8 cellular contexts compared by ENCODE assay signal in the genomic region with DNA sequence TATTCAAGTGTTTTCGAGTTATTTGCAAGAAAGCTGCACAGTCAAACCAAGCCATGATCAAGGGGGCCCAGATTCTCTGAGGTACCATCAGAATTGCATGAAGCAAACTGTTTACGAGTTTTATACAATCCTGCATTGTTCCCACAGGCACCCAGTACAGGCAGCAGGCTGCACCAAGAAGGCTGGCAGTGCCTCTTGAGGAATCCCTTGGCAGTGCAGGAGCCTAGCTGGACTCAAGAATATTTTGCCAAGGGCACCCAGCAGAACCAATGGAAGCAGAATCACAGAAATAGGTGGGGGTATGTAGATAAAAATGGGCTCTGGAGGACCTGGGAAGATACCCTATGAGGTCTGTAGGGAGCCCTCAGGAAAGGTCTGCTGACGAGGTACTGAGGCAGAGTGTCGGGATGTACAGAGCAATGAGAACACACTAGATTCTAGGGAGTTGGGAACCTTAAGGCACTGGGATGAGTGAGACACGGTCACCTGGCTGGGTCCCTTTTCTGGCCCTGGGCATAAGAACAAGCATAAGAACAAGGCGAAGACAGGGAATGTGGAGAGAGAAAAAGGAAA. TPM values are rescaled to one million over a fixed set of nuclear protein-coding genes. Genes with fewer than 3 reads are reported as not detected.
DNase-seq lines count a peak whose midpoint lies in the region; ATAC-seq, FAIRE-seq and TF ChIP-seq lines count a peak whose summit lies in the region.

No MANE protein-coding gene starts in this region.

- DNase-seq in D341Med (ENCODE audit: low spot score) (peak; percentile 61), MG63 (peak; percentile 6), GM12878 (ENCODE audit: low read depth, low spot score) (no peak), NCI-H1048 (lab: John Stamatoyannopoulos, UW) (no peak), GM12891 (ENCODE audit: insufficient read length, low spot score) (no peak)
- DNase-seq in activated CD8-positive, alpha-beta memory T cell treated with anti-CD3 and anti-CD28 coated beads, Interleukin-2, amount 10 ng/mL, durations not matched to agents 7 days and 5 days = no peak
- no peak for DNase-seq in activated T-cell treated with anti-CD3 and anti-CD28 coated beads, Interleukin-2, amount 50 U/mL, for 48 hours

- CTCF ChIA-PET in GM12878 (lab: Yijun Ruan, JAX) = interaction anchor here (0.8 to 1.5 kb wide), 2 partner anchors 10 to 63 kb away, joined by 3 read pairs; no protein-coding TSS in a partner anchor
- CTCF ChIA-PET in activated CD8-positive, alpha-beta memory T cell treated with anti-CD3 and anti-CD28 coated beads, Interleukin-2, amount 10 ng/mL, durations not matched to agents 7 days and 5 days (lab: Charles Lee) = interaction anchor here (1.2 kb wide), 1 partner anchor 64 kb away, joined by 3 read pairs; the partner anchor contains the start of gene TMEM31

- BruUV-seq in GM12878 (replicated peaks; lab: Mats Ljungman, UMichigan) = no TSS peak

- H3K9ac ChIP-seq in GM12878 (ENCODE audit: control insufficient read depth, insufficient read depth, low read length) (no peak overlapping the region), liver (ENCODE audit: low read depth in 1 of 2, low read length in 2 of 2) (no peak overlapping the region)

- peak in 1 of 3 experiments; percentile 9; a peak in 2 of 6 replicates for TF ChIP-seq CTCF in GM12878 (IDR thresholded peaks at IDR 0.05 in 2 of 3, conservative IDR thresholded peaks at IDR 0.05 in 1 of 3; ENCODE audit: control insufficient read depth in 2 of 3, extremely low read depth in 1 of 3, insufficient read depth in 1 of 3, low read depth in 3 of 3, low read length in 3 of 3)
- TF ChIP-seq CTCF in liver (IDR thresholded peaks at IDR 0.05; ENCODE audit: low read depth, low read length, missing input control) = peak; percentile 31

- TF ChIP-seq RAD21 in GM12878 (IDR thresholded peaks at IDR 0.05; ENCODE audit: insufficient read depth, low read depth, low read length) (no peak), liver (IDR thresholded peaks at IDR 0.05) (peak; percentile 58 to 69)

- H3K9me3 Mint-ChIP-seq in activated CD8-positive, alpha-beta memory T cell treated with anti-CD3 and anti-CD28 coated beads, Interleukin-2, amount 10 ng/mL, durations not matched to agents 7 days and 5 days (ENCODE audit: low read depth) = no peaks in the 10 kb centered on the region

- H3K4me1 Mint-ChIP-seq in activated CD8-positive, alpha-beta memory T cell treated with anti-CD3 and anti-CD28 coated beads, Interleukin-2, amount 10 ng/mL, durations not matched to agents 7 days and 5 days = no peaks in the 10 kb centered on the region

- no peak overlapping the region for H3K4me3 Mint-ChIP-seq in activated CD8-positive, alpha-beta memory T cell treated with anti-CD3 and anti-CD28 coated beads, Interleukin-2, amount 10 ng/mL, durations not matched to agents 7 days and 5 days

- POLR2A ChIA-PET in GM12878 (lab: Charles Lee) = no interaction called here

- H3K4me2 ChIP-seq in GM12878 (ENCODE audit: control insufficient read depth, insufficient read depth) = no peak overlapping the region

- no peaks in the 10 kb centered on the region for H3K27me3 ChIP-seq in MG63
- peaks cover 2% of the 10 kb centered on the region in 2 experiments; a peak in 3 of 4 replicates for H3K27me3 ChIP-seq in GM12878 (replicated peaks in 1 of 2; ENCODE audit: control insufficient read depth in 2 of 2, insufficient read depth in 2 of 2, low read length in 1 of 2)
- H3K27me3 ChIP-seq in liver (ENCODE audit: control insufficient read depth in 4 of 4, insufficient read depth in 4 of 4, low read length in 3 of 4) = peaks cover 0 to 14% (median 0%) of the 10 kb centered on the region in 4 donors

- H3K4me3 ChIP-seq in MG63 (no peak overlapping the region), GM12878 (no peak overlapping the region), liver (ENCODE audit: low read depth in 1 of 3, low read length in 3 of 3) (no peak overlapping the region)

- H3K36me3 Mint-ChIP-seq in activated CD8-positive, alpha-beta memory T cell treated with anti-CD3 and anti-CD28 coated beads, Interleukin-2, amount 10 ng/mL, durations not matched to agents 7 days and 5 days = no peaks in the 10 kb centered on the region

- H3K27me3 Mint-ChIP-seq in activated CD8-positive, alpha-beta memory T cell treated with anti-CD3 and anti-CD28 coated beads, Interleukin-2, amount 10 ng/mL, durations not matched to agents 7 days and 5 days = peaks cover 7% of the 10 kb centered on the region

- WGBS in GM12878 (ENCODE audit: insufficient coverage, insufficient replicate concordance, low lambda C conversion rate, missing lambda C conversion rate) = 9% methylated on average over 6 of the region's 6 CpGs
- 65% methylated on average over 6 of the region's 6 CpGs for WGBS in liver

- H4K20me1 ChIP-seq in GM12878 (ENCODE audit: control insufficient read depth, insufficient read depth) = no peaks in the 10 kb centered on the region

- in situ Hi-C loops in GM12878 (cut with MboI) = no loop called here

- H3K27ac ChIP-seq in GM12878 (ENCODE audit: control insufficient read depth, insufficient read depth) = no peak overlapping the region
- H3K27ac ChIP-seq in liver (ENCODE audit: low read depth in 1 of 2, low read length in 2 of 2) = no peak overlapping the region

- H3K4me1 ChIP-seq in GM12878 (ENCODE audit: control insufficient read depth, insufficient read depth, low read length) (no peaks in the 10 kb centered on the region), liver (ENCODE audit: control insufficient read depth in 4 of 4, insufficient read depth in 4 of 4, low read length in 3 of 4) (no peaks in the 10 kb centered on the region)

- TF ChIP-seq POLR2A in GM12878 (IDR thresholded peaks at IDR 0.05; ENCODE audit: low read depth, low read length) (no peak), GM12891 (IDR thresholded peaks at IDR 0.05; ENCODE audit: low read depth, low read length) (no peak)

- TF ChIP-seq EP300 in GM12878 (IDR thresholded peaks at IDR 0.05; ENCODE audit: borderline replicate concordance in 1 of 2, control insufficient read depth in 1 of 2, low read depth in 2 of 2, low read length in 2 of 2) = no peak

- H3K36me3 ChIP-seq in MG63 (no peaks in the 10 kb centered on the region), GM12878 (ENCODE audit: control insufficient read depth in 2 of 2, insufficient read depth in 2 of 2, low read length in 1 of 2) (no peaks in the 10 kb centered on the region), liver (ENCODE audit: control insufficient read depth in 4 of 4, insufficient read depth in 3 of 4, low read depth in 1 of 4, low read length in 3 of 4) (no peaks in the 10 kb centered on the region)

- no peaks in the 10 kb centered on the region for H3K79me2 ChIP-seq in GM12878 (ENCODE audit: control insufficient read depth, insufficient read depth, low read length)

- no peaks in the 10 kb centered on the region for H3K9me3 ChIP-seq in MG63
- no peaks in the 10 kb centered on the region for H3K9me3 ChIP-seq in GM12878 (replicated peaks; ENCODE audit: control insufficient read depth, insufficient read depth, low read length)
- H3K9me3 ChIP-seq in liver (ENCODE audit: control insufficient read depth in 4 of 4, low read length in 3 of 4) = no peaks in the 10 kb centered on the region

- RAD21 ChIA-PET in GM12878 (lab: Charles Lee; ENCODE audit: unreplicated experiment) = no interaction called here

- SMC1A ChIA-PET in GM12878 (lab: Charles Lee; ENCODE audit: uncharacterized antibody, unreplicated experiment) = interaction anchor here (0.6 to 1.7 kb wide), 2 partner anchors 63 to 911 kb away, joined by 3 to 4 read pairs; partner anchors contain the start of gene TMEM31

- peak; percentile 56 for ATAC-seq in GM12878
- ATAC-seq in activated CD8-positive, alpha-beta memory T cell treated with anti-CD3 and anti-CD28 coated beads, Interleukin-2, amount 10 ng/mL, durations not matched to agents 7 days and 5 days = no peak

- no peak for FAIRE-seq in GM12878 (lab: Jason Lieb, UNC)
- no peak for FAIRE-seq in GM12891 (lab: Jason Lieb, UNC)

- no peak overlapping the region for H2AFZ ChIP-seq in GM12878 (ENCODE audit: control insufficient read depth, low read depth, low read length)

- intact Hi-C loops in GM12878 (cut with micrococcal nuclease; ENCODE audit: unreplicated experiment) = no loop called here

- H3K27ac Mint-ChIP-seq in activated CD8-positive, alpha-beta memory T cell treated with anti-CD3 and anti-CD28 coated beads, Interleukin-2, amount 10 ng/mL, durations not matched to agents 7 days and 5 days = no peak overlapping the region

RNA-seq across cellular contexts. Expression of gene PLP1, which starts 2.5 kb away (rescaled TPM):
- total RNA-seq in MG63 (2014; rRNA removed; shearing (Covaris generic); ENCODE audit: low replicate concordance) = not detected in 2 replicates
- not detected in 2 replicates for total RNA-seq in GM12878 (2013; cell fraction: nucleolus; rRNA removed)
- total RNA-seq in GM12878 (2014; rRNA removed) (not detected in 2 replicates), GM12878 (2014; rRNA removed; fragmentation: Illumina TruSeq; extraction: Trizol) (not detected in 2 replicates), GM12878 (2021) (not detected in 2 replicates), liver (under 1 TPM; 0.09 to 0.67 TPM)
- polyA plus RNA-seq in GM12878 (2011; ENCODE audit: low read depth) = not detected
- polyA plus RNA-seq in GM12878 (2011; rRNA removed) (not detected in 2 replicates), GM12878 (2014; fragmentation: Illumina TruSeq; extraction: Trizol) (not detected in 2 replicates), GM12878 (2014; fragmentation: Nextera tagmentation; extraction: Ambion mirVana) (not detected), GM12878 (2014; rRNA removed) (not detected in 2 replicates), GM12878 (2016; fragmentation: Nextera tagmentation; extraction: Ambion mirVana) (not detected), liver (under 1 TPM; 0.24 to 0.81 TPM)
- not detected in 2 replicates for polyA plus RNA-seq in GM12878 (2011; cell fraction: cytosol; rRNA removed)
- polyA plus RNA-seq in GM12878 (2011; cell fraction: nucleus; rRNA removed) = not detected in 2 replicates
- not detected in 2 replicates for polyA plus RNA-seq in GM12878 (2012)
- polyA minus RNA-seq in GM12878 (2011; rRNA and poly(A)+ RNA removed) = not detected in 2 replicates
- not detected in 2 replicates for polyA minus RNA-seq in GM12878 (2011; cell fraction: cytosol; rRNA and poly(A)+ RNA removed)
- 0.10 TPM in 1 of 2 replicates, not detected in the other for polyA minus RNA-seq in GM12878 (2011; cell fraction: nucleus; rRNA and poly(A)+ RNA removed)
- not detected for total RNA-seq in activated CD8-positive, alpha-beta memory T cell treated with anti-CD3 and anti-CD28 coated beads, Interleukin-2, amount 10 ng/mL, durations not matched to agents 7 days and 5 days
- polyA plus RNA-seq in GM12891 (2012; ENCODE audit: low read depth, missing spikeins) = not detected

RNA-seq across cellular contexts. Expression of gene RAB9B, which starts 57.9 kb away (rescaled TPM):
- total RNA-seq in MG63 (2014; rRNA removed; shearing (Covaris generic); ENCODE audit: low replicate concordance) = 0.15 and 0.26 TPM in 2 replicates
- 1.0 and 1.1 TPM in 2 replicates for total RNA-seq in GM12878 (2013; cell fraction: nucleolus; rRNA removed)
- total RNA-seq in GM12878 (2014; rRNA removed) (0.28 and 0.49 TPM in 2 replicates), GM12878 (2014; rRNA removed; fragmentation: Illumina TruSeq; extraction: Trizol) (0.22 and 0.23 TPM in 2 replicates), GM12878 (2021) (0.08 and 0.21 TPM in 2 replicates), liver (under 1 TPM; 0.33 to 0.51 TPM)
- 0.17 TPM for polyA plus RNA-seq in GM12878 (2011; ENCODE audit: low read depth)
- polyA plus RNA-seq in GM12878 (2011; rRNA removed) (0.30 and 0.65 TPM in 2 replicates), GM12878 (2014; fragmentation: Illumina TruSeq; extraction: Trizol) (0.21 and 0.32 TPM in 2 replicates), GM12878 (2014; fragmentation: Nextera tagmentation; extraction: Ambion mirVana) (under 1 TPM; 0.05 to 0.08 TPM), GM12878 (2014; rRNA removed) (0.14 and 0.15 TPM in 2 replicates), GM12878 (2016; fragmentation: Nextera tagmentation; extraction: Ambion mirVana) (under 1 TPM; 0.18 to 0.20 TPM), liver (under 1 TPM; 0.07 to 0.12 TPM)
- 0.08 and 0.12 TPM in 2 replicates for polyA plus RNA-seq in GM12878 (2011; cell fraction: cytosol; rRNA removed)
- polyA plus RNA-seq in GM12878 (2011; cell fraction: nucleus; rRNA removed) = 0.50 and 0.55 TPM in 2 replicates
- 0.22 and 0.24 TPM in 2 replicates for polyA plus RNA-seq in GM12878 (2012)
- polyA minus RNA-seq in GM12878 (2011; rRNA and poly(A)+ RNA removed) = 0.22 and 0.31 TPM in 2 replicates
- polyA minus RNA-seq in GM12878 (2011; cell fraction: cytosol; rRNA and poly(A)+ RNA removed) = not detected in 2 replicates
- 0.19 and 0.24 TPM in 2 replicates for polyA minus RNA-seq in GM12878 (2011; cell fraction: nucleus; rRNA and poly(A)+ RNA removed)
- under 1 TPM; 0.19 to 0.26 TPM for total RNA-seq in activated CD8-positive, alpha-beta memory T cell treated with anti-CD3 and anti-CD28 coated beads, Interleukin-2, amount 10 ng/mL, durations not matched to agents 7 days and 5 days
- 0.12 TPM for polyA plus RNA-seq in GM12891 (2012; ENCODE audit: low read depth, missing spikeins)

Comparison
In these comparisons a context has a peak if more than half of its experiments do, and no peak if none do; other contexts are left out.
1. DNase-seq: peak in D341Med (single experiment) and MG63 (single experiment); none in GM12878 (single experiment), NCI-H1048 (single experiment), activated CD8-positive, alpha-beta memory T cell treated with anti-CD3 and anti-CD28 coated beads, Interleukin-2, amount 10 ng/mL, durations not matched to agents 7 days and 5 days (single experiment), activated T-cell treated with anti-CD3 and anti-CD28 coated beads, Interleukin-2, amount 50 U/mL, for 48 hours (0 of 2) and GM12891 (single experiment).